In the genomic region with DNA sequence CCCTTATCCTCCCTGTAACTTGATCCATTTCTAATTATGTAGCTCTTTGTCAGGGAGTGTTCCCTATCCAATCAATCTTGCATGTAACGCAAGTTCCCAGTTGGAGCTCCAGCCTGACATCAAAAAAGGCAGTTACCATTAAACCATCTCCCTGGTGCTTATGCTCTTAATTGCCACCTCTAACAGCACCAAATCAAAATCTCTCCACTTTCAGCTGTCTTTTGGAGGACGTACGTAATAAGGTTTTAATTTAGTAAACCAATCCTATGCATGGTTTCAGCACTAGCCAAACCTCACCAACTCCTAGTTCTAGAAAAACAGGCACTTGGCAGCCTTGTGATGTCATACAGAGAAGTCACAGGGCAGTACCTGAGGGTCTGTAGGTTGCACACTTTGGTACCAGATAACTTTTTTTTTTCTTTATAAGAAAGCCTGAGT, we compare ENCODE assay signal across 8 cellular contexts. TPM values are rescaled to one million over a fixed set of nuclear protein-coding genes. Genes with fewer than 3 reads are reported as not detected.
DNase-seq lines count a peak whose midpoint lies in the region; ATAC-seq, FAIRE-seq and TF ChIP-seq lines count a peak whose summit lies in the region.
"Not testable (repeated sequence)": the region's sequence is repeated elsewhere in the genome, so short reads cannot be mapped to it uniquely, and the experiment has no call there.

No MANE protein-coding gene starts in this region.

- H3K27me3 Mint-ChIP-seq in activated CD4-positive, alpha-beta memory T cell treated with anti-CD3 and anti-CD28 coated beads for 36 hours; nephron (ENCODE audit: low read depth); stimulated activated naive CD8-positive, alpha-beta T cell treated with anti-CD3 and anti-CD28 coated beads, Interleukin-15, Interleukin-2, amounts not matched to agents 100 ng/mL and 50 ng/mL, for 24 hours: not testable (repeated sequence)

- 0 out of 2 replicates have a peak, but pooled peaks have one; percentile 13 for TF ChIP-seq POLR2A in GM12878 (IDR thresholded peaks at IDR 0.05; ENCODE audit: low read depth, low read length)
- not testable (repeated sequence) for TF ChIP-seq POLR2A in esophagus muscularis mucosa (IDR thresholded peaks at IDR 0.05; ENCODE audit: low read depth)

- not testable (repeated sequence) for H3K9ac ChIP-seq in Loucy (ENCODE audit: low read depth, low read length, poor library complexity, severe bottlenecking); GM12878 (ENCODE audit: control insufficient read depth, insufficient read depth, low read length)

- H3K27ac ChIP-seq in A673 (ENCODE audit: low read depth, low read length, poor library complexity, severe bottlenecking) = peak overlapping the region; percentile 27
- H3K27ac ChIP-seq in GM12878 (ENCODE audit: control insufficient read depth, insufficient read depth) = not testable (repeated sequence)
- peak overlapping the region; percentile 49 to 100 (median 54) for H3K27ac ChIP-seq in esophagus muscularis mucosa (replicated peaks in 1 of 4)

- peaks cover 35% of the 10 kb centered on the region for H3F3A ChIP-seq in Loucy (ENCODE audit: low read depth)

- DNase-seq in A673 (ENCODE audit: low spot score) (peak; percentile 30), NCI-H2227 (lab: John Stamatoyannopoulos, UW; ENCODE audit: unreplicated experiment) (peak; percentile 55)
- not testable (repeated sequence) for DNase-seq in activated CD4-positive, alpha-beta memory T cell treated with anti-CD3 and anti-CD28 coated beads for 36 hours; GM12878 (ENCODE audit: low read depth, low spot score); esophagus muscularis mucosa (ENCODE audit: extremely low spot score)

- POLR2A ChIA-PET in A673 (lab: Charles Lee; ENCODE audit: low non-redundant PET) = interaction anchor here (0.6 kb wide), 1 partner anchor 111 kb away, joined by 3 read pairs; no protein-coding TSS in a partner anchor
- POLR2A ChIA-PET in activated CD4-positive, alpha-beta memory T cell treated with anti-CD3 and anti-CD28 coated beads for 36 hours (lab: Charles Lee) = interaction anchor here (0.7 to 3.7 kb wide), 6 partner anchors 8 to 125 kb away, joined by 3 to 23 read pairs (median 8); partner anchors contain the start of genes GGCX and SH2D6
- POLR2A ChIA-PET in GM12878 (lab: Charles Lee) = interaction anchor here (1.3 kb wide), 1 partner anchor 125 kb away, joined by 7 read pairs; the partner anchor contains the start of gene SH2D6

- not testable (repeated sequence) for H3K9me3 ChIP-seq in A673 (ENCODE audit: low read depth, low read length, poor library complexity, severe bottlenecking); Loucy (ENCODE audit: insufficient read depth, low read depth, low read length); GM12878 (replicated peaks; ENCODE audit: control insufficient read depth, insufficient read depth, low read length); esophagus muscularis mucosa

- not testable (repeated sequence) for TF ChIP-seq RAD21 in GM12878 (IDR thresholded peaks at IDR 0.05; ENCODE audit: insufficient read depth, low read depth, low read length)

- H4K20me1 ChIP-seq in Loucy (ENCODE audit: insufficient read depth, low read length, poor library complexity, severe bottlenecking) = peaks cover 73% of the 10 kb centered on the region
- H4K20me1 ChIP-seq in GM12878 (ENCODE audit: control insufficient read depth, insufficient read depth) = not testable (repeated sequence)

- H3K4me3 Mint-ChIP-seq in activated CD4-positive, alpha-beta memory T cell treated with anti-CD3 and anti-CD28 coated beads for 36 hours = not testable (repeated sequence)
- peak overlapping the region; percentile 18 to 47 (median 24) for H3K4me3 Mint-ChIP-seq in nephron
- H3K4me3 Mint-ChIP-seq in stimulated activated naive CD8-positive, alpha-beta T cell treated with anti-CD3 and anti-CD28 coated beads, Interleukin-15, Interleukin-2, amounts not matched to agents 100 ng/mL and 50 ng/mL, for 24 hours = peak overlapping the region; percentile 24

- intact Hi-C loops in A673 (cut with micrococcal nuclease; ENCODE audit: unreplicated experiment) = loop anchor here (10.0 kb wide), 1 partner anchor 219 kb away; the partner anchor contains the start of gene TGOLN2
- intact Hi-C loops in activated CD4-positive, alpha-beta memory T cell treated with anti-CD3 and anti-CD28 coated beads for 36 hours (cut with micrococcal nuclease); GM12878 (cut with micrococcal nuclease; ENCODE audit: unreplicated experiment); esophagus muscularis mucosa (cut with DNase I): not testable (repeated sequence)

- not testable (repeated sequence) for H3K9me3 Mint-ChIP-seq in activated CD4-positive, alpha-beta memory T cell treated with anti-CD3 and anti-CD28 coated beads for 36 hours; nephron; stimulated activated naive CD8-positive, alpha-beta T cell treated with anti-CD3 and anti-CD28 coated beads, Interleukin-15, Interleukin-2, amounts not matched to agents 100 ng/mL and 50 ng/mL, for 24 hours

- not testable (repeated sequence) for TF ChIP-seq CTCF in A673 (conservative IDR thresholded peaks at IDR 0.05; ENCODE audit: low read depth, low read length); Loucy (conservative IDR thresholded peaks at IDR 0.05; ENCODE audit: low read length); GM12878 (IDR thresholded peaks at IDR 0.05 in 2 of 3, conservative IDR thresholded peaks at IDR 0.05 in 1 of 3; ENCODE audit: control insufficient read depth in 2 of 3, extremely low read depth in 1 of 3, insufficient read depth in 1 of 3, low read depth in 3 of 3, low read length in 3 of 3); esophagus muscularis mucosa (IDR thresholded peaks at IDR 0.05); nephron (IDR thresholded peaks at IDR 0.05; ENCODE audit: unreplicated experiment in 3 of 3)

- SMC1A ChIA-PET in GM12878 (lab: Charles Lee; ENCODE audit: uncharacterized antibody, unreplicated experiment) = interaction anchor here (1.2 to 8.2 kb wide), 3 partner anchors 7 to 153 kb away, joined by 3 to 86 read pairs (median 7); no protein-coding TSS in a partner anchor

- not testable (repeated sequence) for H3K9me2 ChIP-seq in Loucy (replicated peaks; ENCODE audit: low read depth, low read length)

- H3K36me3 ChIP-seq in A673 (ENCODE audit: insufficient read depth, low read length, poor library complexity, severe bottlenecking) (peaks cover 69% of the 10 kb centered on the region), Loucy (ENCODE audit: insufficient read depth, low read length) (peaks cover 68% of the 10 kb centered on the region), GM12878 (ENCODE audit: control insufficient read depth in 2 of 2, insufficient read depth in 2 of 2, low read length in 1 of 2) (peaks cover 6 to 28% of the 10 kb centered on the region in 2 experiments), esophagus muscularis mucosa (peaks cover 47 to 76% (median 58%) of the 10 kb centered on the region in 4 donors)

- FAIRE-seq in GM12878 (lab: Jason Lieb, UNC) = not testable (repeated sequence)

- ATAC-seq in GM12878 = not testable (repeated sequence)

- peaks cover 61% of the 10 kb centered on the region for H3K36me3 Mint-ChIP-seq in activated CD4-positive, alpha-beta memory T cell treated with anti-CD3 and anti-CD28 coated beads for 36 hours
- H3K36me3 Mint-ChIP-seq in nephron (ENCODE audit: low read depth) = peaks cover 79% of the 10 kb centered on the region
- peaks cover 61% of the 10 kb centered on the region for H3K36me3 Mint-ChIP-seq in stimulated activated naive CD8-positive, alpha-beta T cell treated with anti-CD3 and anti-CD28 coated beads, Interleukin-15, Interleukin-2, amounts not matched to agents 100 ng/mL and 50 ng/mL, for 24 hours (ENCODE audit: low read depth)

- H3K79me2 ChIP-seq in Loucy (ENCODE audit: insufficient read depth, low read length) = peaks cover 56% of the 10 kb centered on the region
- H3K79me2 ChIP-seq in GM12878 (ENCODE audit: control insufficient read depth, insufficient read depth, low read length) = peaks cover 37% of the 10 kb centered on the region

- H3K4me3 ChIP-seq in A673 (ENCODE audit: low read depth, low read length, poor library complexity, severe bottlenecking); GM12878; esophagus muscularis mucosa: not testable (repeated sequence)
- H3K4me3 ChIP-seq in Loucy (ENCODE audit: low read length, poor library complexity, severe bottlenecking) = peak overlapping the region; percentile 15

- H3K4me2 ChIP-seq in Loucy (ENCODE audit: low read depth, low read length, poor library complexity, severe bottlenecking) = peak overlapping the region; percentile 97
- H3K4me2 ChIP-seq in GM12878 (ENCODE audit: control insufficient read depth, insufficient read depth) = not testable (repeated sequence)

- peaks cover 37% of the 10 kb centered on the region for H3K4me1 ChIP-seq in A673 (ENCODE audit: insufficient read depth, low read length, poor library complexity, severe bottlenecking)
- peaks cover 32% of the 10 kb centered on the region for H3K4me1 ChIP-seq in Loucy (ENCODE audit: insufficient read depth, low read length, poor library complexity, severe bottlenecking)
- H3K4me1 ChIP-seq in GM12878 (ENCODE audit: control insufficient read depth, insufficient read depth, low read length) = not testable (repeated sequence)
- peaks cover 38 to 50% (median 50%) of the 10 kb centered on the region in 4 donors for H3K4me1 ChIP-seq in esophagus muscularis mucosa

- H2AFZ ChIP-seq in Loucy (ENCODE audit: low read length); GM12878 (ENCODE audit: control insufficient read depth, low read depth, low read length): not testable (repeated sequence)

- WGBS in GM12878 (ENCODE audit: insufficient coverage, insufficient replicate concordance, low lambda C conversion rate, missing lambda C conversion rate) = 86% methylated on average over 3 of the region's 3 CpGs
- 68% methylated on average over 3 of the region's 3 CpGs for WGBS in esophagus muscularis mucosa

- not testable (repeated sequence) for H3K27me3 ChIP-seq in A673 (replicated peaks; ENCODE audit: insufficient read depth, low read depth, low read length, poor library complexity); Loucy (ENCODE audit: insufficient read depth, low read length, poor library complexity, severe bottlenecking); GM12878 (replicated peaks in 1 of 2; ENCODE audit: control insufficient read depth in 2 of 2, insufficient read depth in 2 of 2, low read length in 1 of 2); esophagus muscularis mucosa

- CTCF ChIA-PET in A673 (lab: Charles Lee) = not testable (repeated sequence)
- CTCF ChIA-PET in activated CD4-positive, alpha-beta memory T cell treated with anti-CD3 and anti-CD28 coated beads for 36 hours (lab: Charles Lee) = interaction anchor here (1.2 to 8.7 kb wide), 3 partner anchors 6 to 124 kb away, joined by 3 to 62 read pairs (median 53); partner anchors contain the start of gene SH2D6
- CTCF ChIA-PET in GM12878 (lab: Yijun Ruan, JAX) = interaction anchor here (0.7 to 10.9 kb wide), 4 partner anchors 8 to 125 kb away, joined by 3 to 134 read pairs (median 5); no protein-coding TSS in a partner anchor

- in situ Hi-C loops in GM12878 (cut with MboI) = not testable (repeated sequence)

- not testable (repeated sequence) for BruUV-seq in A673 (replicated peaks; lab: Mats Ljungman, UMichigan); GM12878 (replicated peaks; lab: Mats Ljungman, UMichigan)

- peaks cover 36% of the 10 kb centered on the region for H3K4me1 Mint-ChIP-seq in activated CD4-positive, alpha-beta memory T cell treated with anti-CD3 and anti-CD28 coated beads for 36 hours (ENCODE audit: low read depth)
- H3K4me1 Mint-ChIP-seq in nephron = peaks cover 54% of the 10 kb centered on the region
- peaks cover 44% of the 10 kb centered on the region for H3K4me1 Mint-ChIP-seq in stimulated activated naive CD8-positive, alpha-beta T cell treated with anti-CD3 and anti-CD28 coated beads, Interleukin-15, Interleukin-2, amounts not matched to agents 100 ng/mL and 50 ng/mL, for 24 hours (ENCODE audit: low read depth)

- TF ChIP-seq EP300 in GM12878 (IDR thresholded peaks at IDR 0.05; ENCODE audit: borderline replicate concordance in 1 of 2, control insufficient read depth in 1 of 2, low read depth in 2 of 2, low read length in 2 of 2); esophagus muscularis mucosa (IDR thresholded peaks at IDR 0.05): not testable (repeated sequence)

- H3K27ac Mint-ChIP-seq in activated CD4-positive, alpha-beta memory T cell treated with anti-CD3 and anti-CD28 coated beads for 36 hours = peak overlapping the region; percentile 49
- H3K27ac Mint-ChIP-seq in nephron = peak overlapping the region; percentile 18 to 76 (median 46)
- peak overlapping the region; percentile 67 for H3K27ac Mint-ChIP-seq in stimulated activated naive CD8-positive, alpha-beta T cell treated with anti-CD3 and anti-CD28 coated beads, Interleukin-15, Interleukin-2, amounts not matched to agents 100 ng/mL and 50 ng/mL, for 24 hours

- RAD21 ChIA-PET in GM12878 (lab: Charles Lee; ENCODE audit: unreplicated experiment) = interaction anchor here (0.6 to 6.2 kb wide), 2 partner anchors 7 to 12 kb away, joined by 3 to 43 read pairs; no protein-coding TSS in a partner anchor

RNA-seq across cellular contexts. Expression of gene MAT2A, which starts 5.3 kb away (rescaled TPM):
- total RNA-seq in A673 (2021) (355 and 408 TPM in 2 replicates), GM12878 (2014; rRNA removed) (183 TPM in 2 replicates), GM12878 (2014; rRNA removed; fragmentation: Illumina TruSeq; extraction: Trizol) (125 and 133 TPM in 2 replicates), GM12878 (2021) (255 and 286 TPM in 2 replicates), esophagus muscularis mucosa (100 to 1,000 TPM in 2 of 4 donors, 10 to 100 TPM in 2; 76.3 to 262 (median 102) TPM)
- total RNA-seq in activated CD4-positive, alpha-beta memory T cell treated with anti-CD3 and anti-CD28 coated beads for 36 hours = 100 to 1,000 TPM; 196 to 208 TPM
- total RNA-seq in GM12878 (2013; cell fraction: nucleolus; rRNA removed) = 493 and 530 TPM in 2 replicates
- 181 TPM for polyA plus RNA-seq in GM12878 (2011; ENCODE audit: low read depth)
- polyA plus RNA-seq in GM12878 (2011; rRNA removed) (408 and 460 TPM in 2 replicates), GM12878 (2014; fragmentation: Illumina TruSeq; extraction: Trizol) (293 and 364 TPM in 2 replicates), GM12878 (2014; fragmentation: Nextera tagmentation; extraction: Ambion mirVana) (100 to 1,000 TPM in 1 of 2 experiments, 10 to 100 TPM in 1; 97.6 to 127 TPM), GM12878 (2014; rRNA removed) (329 and 359 TPM in 2 replicates), GM12878 (2016; fragmentation: Nextera tagmentation; extraction: Ambion mirVana) (100 to 1,000 TPM; 312 to 333 TPM)
- 191 and 198 TPM in 2 replicates for polyA plus RNA-seq in GM12878 (2011; cell fraction: cytosol; rRNA removed)
- 1,098 and 1,398 TPM in 2 replicates for polyA plus RNA-seq in GM12878 (2011; cell fraction: nucleus; rRNA removed)
- 173 and 216 TPM in 2 replicates for polyA plus RNA-seq in GM12878 (2012)
- 278 and 391 TPM in 2 replicates for polyA minus RNA-seq in GM12878 (2011; rRNA and poly(A)+ RNA removed)
- 148 and 153 TPM in 2 replicates for polyA minus RNA-seq in GM12878 (2011; cell fraction: cytosol; rRNA and poly(A)+ RNA removed)
- polyA minus RNA-seq in GM12878 (2011; cell fraction: nucleus; rRNA and poly(A)+ RNA removed) = 454 and 629 TPM in 2 replicates

RNA-seq across cellular contexts. Expression of gene GGCX, which starts 17.0 kb away (rescaled TPM):
- total RNA-seq in A673 (2021) (60.5 and 61.8 TPM in 2 replicates), GM12878 (2014; rRNA removed) (22.2 and 23.6 TPM in 2 replicates), GM12878 (2014; rRNA removed; fragmentation: Illumina TruSeq; extraction: Trizol) (18.5 and 20.8 TPM in 2 replicates), GM12878 (2021) (22.9 and 24.6 TPM in 2 replicates), esophagus muscularis mucosa (10 to 100 TPM; 15.0 to 25.3 (median 19.5) TPM)
- 10 to 100 TPM; 24.2 to 25.2 TPM for total RNA-seq in activated CD4-positive, alpha-beta memory T cell treated with anti-CD3 and anti-CD28 coated beads for 36 hours
- total RNA-seq in GM12878 (2013; cell fraction: nucleolus; rRNA removed) = 42.9 and 48.5 TPM in 2 replicates
- 14.0 TPM for polyA plus RNA-seq in GM12878 (2011; ENCODE audit: low read depth)
- polyA plus RNA-seq in GM12878 (2011; rRNA removed) (20.5 and 26.1 TPM in 2 replicates), GM12878 (2014; fragmentation: Illumina TruSeq; extraction: Trizol) (18.1 and 22.5 TPM in 2 replicates), GM12878 (2014; fragmentation: Nextera tagmentation; extraction: Ambion mirVana) (10 to 100 TPM; 46.6 to 52.7 TPM), GM12878 (2014; rRNA removed) (27.0 and 37.6 TPM in 2 replicates), GM12878 (2016; fragmentation: Nextera tagmentation; extraction: Ambion mirVana) (10 to 100 TPM; 25.4 to 30.3 TPM)
- 31.8 and 34.8 TPM in 2 replicates for polyA plus RNA-seq in GM12878 (2011; cell fraction: cytosol; rRNA removed)
- polyA plus RNA-seq in GM12878 (2011; cell fraction: nucleus; rRNA removed) = 31.5 and 36.5 TPM in 2 replicates
- polyA plus RNA-seq in GM12878 (2012) = 16.8 and 18.2 TPM in 2 replicates
- polyA minus RNA-seq in GM12878 (2011; rRNA and poly(A)+ RNA removed) = 23.8 and 26.3 TPM in 2 replicates
- 4.2 and 5.5 TPM in 2 replicates for polyA minus RNA-seq in GM12878 (2011; cell fraction: cytosol; rRNA and poly(A)+ RNA removed)
- 30.6 and 37.6 TPM in 2 replicates for polyA minus RNA-seq in GM12878 (2011; cell fraction: nucleus; rRNA and poly(A)+ RNA removed)

RNA-seq across cellular contexts. Expression of gene VAMP8, which starts 33.1 kb away (rescaled TPM):
- not detected in 2 replicates for total RNA-seq in A673 (2021)
- total RNA-seq in activated CD4-positive, alpha-beta memory T cell treated with anti-CD3 and anti-CD28 coated beads for 36 hours = 100 to 1,000 TPM; 112 to 114 TPM
- 10.0 and 11.3 TPM in 2 replicates for total RNA-seq in GM12878 (2013; cell fraction: nucleolus; rRNA removed)
- 148 and 159 TPM in 2 replicates for total RNA-seq in GM12878 (2014; rRNA removed)
- 89.5 and 93.6 TPM in 2 replicates for total RNA-seq in GM12878 (2014; rRNA removed; fragmentation: Illumina TruSeq; extraction: Trizol)
- 135 and 141 TPM in 2 replicates for total RNA-seq in GM12878 (2021)
- polyA plus RNA-seq in GM12878 (2011; ENCODE audit: low read depth) = 198 TPM
- 266 and 269 TPM in 2 replicates for polyA plus RNA-seq in GM12878 (2011; rRNA removed)
- polyA plus RNA-seq in GM12878 (2011; cell fraction: cytosol; rRNA removed) = 215 and 276 TPM in 2 replicates
- 114 and 161 TPM in 2 replicates for polyA plus RNA-seq in GM12878 (2011; cell fraction: nucleus; rRNA removed)
- 106 and 136 TPM in 2 replicates for polyA plus RNA-seq in GM12878 (2012)
- 266 and 296 TPM in 2 replicates for polyA plus RNA-seq in GM12878 (2014; fragmentation: Illumina TruSeq; extraction: Trizol)
- polyA plus RNA-seq in GM12878 (2014; fragmentation: Nextera tagmentation; extraction: Ambion mirVana) = 100 to 1,000 TPM; 544 to 744 TPM
- 184 and 193 TPM in 2 replicates for polyA plus RNA-seq in GM12878 (2014; rRNA removed)
- polyA plus RNA-seq in GM12878 (2016; fragmentation: Nextera tagmentation; extraction: Ambion mirVana) = 100 to 1,000 TPM; 210 to 223 TPM
- 72.3 and 75.0 TPM in 2 replicates for polyA minus RNA-seq in GM12878 (2011; rRNA and poly(A)+ RNA removed)
- polyA minus RNA-seq in GM12878 (2011; cell fraction: cytosol; rRNA and poly(A)+ RNA removed) = 9.9 and 19.6 TPM in 2 replicates
- 19.1 and 20.6 TPM in 2 replicates for polyA minus RNA-seq in GM12878 (2011; cell fraction: nucleus; rRNA and poly(A)+ RNA removed)
- total RNA-seq in esophagus muscularis mucosa = 10 to 100 TPM in 2 of 4 donors, 1 to 10 TPM in 2; 4.8 to 15.6 (median 8.3) TPM

RNA-seq across cellular contexts. Expression of gene VAMP5, which starts 40.0 kb away (rescaled TPM):
- total RNA-seq in A673 (2021) (2.1 and 3.8 TPM in 2 replicates), GM12878 (2014; rRNA removed) (17.7 and 19.3 TPM in 2 replicates), GM12878 (2014; rRNA removed; fragmentation: Illumina TruSeq; extraction: Trizol) (6.7 and 7.4 TPM in 2 replicates), GM12878 (2021) (21.8 and 24.5 TPM in 2 replicates), esophagus muscularis mucosa (10 to 100 TPM; 35.6 to 50.7 (median 42.0) TPM)
- 10 to 100 TPM; 49.7 to 51.9 TPM for total RNA-seq in activated CD4-positive, alpha-beta memory T cell treated with anti-CD3 and anti-CD28 coated beads for 36 hours
- total RNA-seq in GM12878 (2013; cell fraction: nucleolus; rRNA removed) = not detected in 2 replicates
- 48.6 TPM for polyA plus RNA-seq in GM12878 (2011; ENCODE audit: low read depth)
- polyA plus RNA-seq in GM12878 (2011; rRNA removed) (1.4 and 3.8 TPM in 2 replicates), GM12878 (2014; fragmentation: Illumina TruSeq; extraction: Trizol) (11.0 and 22.0 TPM in 2 replicates), GM12878 (2014; fragmentation: Nextera tagmentation; extraction: Ambion mirVana) (10 to 100 TPM; 37.1 to 52.7 TPM), GM12878 (2014; rRNA removed) (31.3 and 38.3 TPM in 2 replicates), GM12878 (2016; fragmentation: Nextera tagmentation; extraction: Ambion mirVana) (10 to 100 TPM; 23.8 to 28.0 TPM)
- 5.0 and 5.5 TPM in 2 replicates for polyA plus RNA-seq in GM12878 (2011; cell fraction: cytosol; rRNA removed)
- 7.6 TPM in 2 replicates for polyA plus RNA-seq in GM12878 (2011; cell fraction: nucleus; rRNA removed)
- 49.1 and 56.1 TPM in 2 replicates for polyA plus RNA-seq in GM12878 (2012)
- 1.7 and 1.8 TPM in 2 replicates for polyA minus RNA-seq in GM12878 (2011; rRNA and poly(A)+ RNA removed)
- not detected in 2 replicates for polyA minus RNA-seq in GM12878 (2011; cell fraction: cytosol; rRNA and poly(A)+ RNA removed)
- polyA minus RNA-seq in GM12878 (2011; cell fraction: nucleus; rRNA and poly(A)+ RNA removed) = 0.60 TPM in 1 of 2 replicates, not detected in the other

RNA-seq across cellular contexts. Expression of gene RNF181, which starts 51.3 kb away (rescaled TPM):
- 78.5 and 99.1 TPM in 2 replicates for total RNA-seq in A673 (2021)
- total RNA-seq in activated CD4-positive, alpha-beta memory T cell treated with anti-CD3 and anti-CD28 coated beads for 36 hours = 100 to 1,000 TPM; 120 to 124 TPM
- total RNA-seq in GM12878 (2013; cell fraction: nucleolus; rRNA removed) = 54.5 and 56.8 TPM in 2 replicates
- 191 and 198 TPM in 2 replicates for total RNA-seq in GM12878 (2014; rRNA removed)
- 141 TPM in 2 replicates for total RNA-seq in GM12878 (2014; rRNA removed; fragmentation: Illumina TruSeq; extraction: Trizol)
- 89.7 and 101 TPM in 2 replicates for total RNA-seq in GM12878 (2021)
- polyA plus RNA-seq in GM12878 (2011; ENCODE audit: low read depth) = 339 TPM
- polyA plus RNA-seq in GM12878 (2011; rRNA removed) = 264 and 409 TPM in 2 replicates
- polyA plus RNA-seq in GM12878 (2011; cell fraction: cytosol; rRNA removed) = 465 and 580 TPM in 2 replicates
- 231 and 428 TPM in 2 replicates for polyA plus RNA-seq in GM12878 (2011; cell fraction: nucleus; rRNA removed)
- polyA plus RNA-seq in GM12878 (2012) = 222 and 245 TPM in 2 replicates
- 145 and 196 TPM in 2 replicates for polyA plus RNA-seq in GM12878 (2014; fragmentation: Illumina TruSeq; extraction: Trizol)
- polyA plus RNA-seq in GM12878 (2014; fragmentation: Nextera tagmentation; extraction: Ambion mirVana) = 100 to 1,000 TPM; 354 to 368 TPM
- 219 and 235 TPM in 2 replicates for polyA plus RNA-seq in GM12878 (2014; rRNA removed)
- polyA plus RNA-seq in GM12878 (2016; fragmentation: Nextera tagmentation; extraction: Ambion mirVana) = 100 to 1,000 TPM; 207 to 235 TPM
- 149 and 194 TPM in 2 replicates for polyA minus RNA-seq in GM12878 (2011; rRNA and poly(A)+ RNA removed)
- polyA minus RNA-seq in GM12878 (2011; cell fraction: cytosol; rRNA and poly(A)+ RNA removed) = 33.7 and 36.6 TPM in 2 replicates
- polyA minus RNA-seq in GM12878 (2011; cell fraction: nucleus; rRNA and poly(A)+ RNA removed) = 64.7 and 71.0 TPM in 2 replicates
- 100 to 1,000 TPM; 133 to 142 (median 138) TPM for total RNA-seq in esophagus muscularis mucosa
